1 cellular context compared by ENCODE assay signal in the genomic region with DNA sequence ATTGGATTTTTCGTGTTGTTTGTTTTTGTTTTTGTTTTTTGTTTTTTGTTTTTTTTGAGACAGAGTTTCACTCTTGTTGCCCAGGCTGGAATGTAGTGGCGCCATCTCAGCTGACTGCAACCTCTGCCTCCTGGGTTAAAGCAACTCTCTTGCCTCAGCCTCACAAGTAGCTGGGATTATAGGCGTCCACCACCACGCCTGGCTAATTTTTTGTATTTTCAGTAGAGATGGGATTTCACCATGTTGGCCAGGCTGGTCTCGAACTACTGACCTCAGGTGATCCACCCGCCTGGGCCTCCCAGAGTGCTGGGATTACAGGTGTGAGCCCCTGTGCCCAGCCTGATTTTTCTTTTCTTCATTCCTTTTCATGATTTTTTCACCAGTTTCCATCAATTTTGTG.
TF ChIP-seq lines count a peak whose summit lies in the region.

No MANE protein-coding gene starts in this region.

TF ChIP-seq in K562, 482 proteins besides CTCF, POLR2A, EP300 and RAD21:
- TF ChIP-seq, protein P1, sequence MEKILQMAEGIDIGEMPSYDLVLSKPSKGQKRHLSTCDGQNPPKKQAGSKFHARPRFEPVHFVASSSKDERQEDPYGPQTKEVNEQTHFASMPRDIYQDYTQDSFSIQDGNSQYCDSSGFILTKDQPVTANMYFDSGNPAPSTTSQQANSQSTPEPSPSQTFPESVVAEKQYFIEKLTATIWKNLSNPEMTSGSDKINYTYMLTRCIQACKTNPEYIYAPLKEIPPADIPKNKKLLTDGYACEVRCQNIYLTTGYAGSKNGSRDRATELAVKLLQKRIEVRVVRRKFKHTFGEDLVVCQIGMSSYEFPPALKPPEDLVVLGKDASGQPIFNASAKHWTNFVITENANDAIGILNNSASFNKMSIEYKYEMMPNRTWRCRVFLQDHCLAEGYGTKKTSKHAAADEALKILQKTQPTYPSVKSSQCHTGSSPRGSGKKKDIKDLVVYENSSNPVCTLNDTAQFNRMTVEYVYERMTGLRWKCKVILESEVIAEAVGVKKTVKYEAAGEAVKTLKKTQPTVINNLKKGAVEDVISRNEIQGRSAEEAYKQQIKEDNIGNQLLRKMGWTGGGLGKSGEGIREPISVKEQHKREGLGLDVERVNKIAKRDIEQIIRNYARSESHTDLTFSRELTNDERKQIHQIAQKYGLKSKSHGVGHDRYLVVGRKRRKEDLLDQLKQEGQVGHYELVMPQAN (IDR thresholded peaks at IDR 0.05; ENCODE audit: borderline replicate concordance) = 0 out of 2 replicates have a peak, but pooled peaks have one; percentile 7
